ENCODE assay signal across 1 cellular context in the genomic region with DNA sequence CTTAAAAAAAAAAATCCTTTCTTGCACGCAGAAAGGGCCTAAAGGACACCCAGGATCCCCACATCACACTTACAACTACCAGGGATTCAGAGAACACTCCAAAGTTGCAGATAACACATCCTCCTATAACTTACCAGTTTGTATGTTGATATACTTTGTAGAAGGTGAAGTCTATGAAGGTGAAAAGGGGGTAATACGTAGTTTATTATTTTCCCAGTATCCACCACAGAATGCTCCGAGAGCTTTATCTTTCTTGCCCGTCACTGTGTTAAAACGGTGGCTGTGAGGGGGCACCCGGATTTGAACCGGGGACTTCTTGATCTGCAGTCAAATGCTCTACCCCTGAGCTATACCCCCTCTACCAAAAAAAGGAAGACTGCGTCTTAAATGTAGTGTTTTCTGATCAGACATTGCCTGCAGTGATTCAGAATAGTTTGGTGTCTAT.
TF ChIP-seq lines count a peak whose summit lies in the region.

No MANE protein-coding gene starts in this region.

TF ChIP-seq in WTC11, 78 proteins besides CTCF, POLR2A, EP300 and RAD21 (continued from another document and continues in another):
- TF ChIP-seq, protein P1, sequence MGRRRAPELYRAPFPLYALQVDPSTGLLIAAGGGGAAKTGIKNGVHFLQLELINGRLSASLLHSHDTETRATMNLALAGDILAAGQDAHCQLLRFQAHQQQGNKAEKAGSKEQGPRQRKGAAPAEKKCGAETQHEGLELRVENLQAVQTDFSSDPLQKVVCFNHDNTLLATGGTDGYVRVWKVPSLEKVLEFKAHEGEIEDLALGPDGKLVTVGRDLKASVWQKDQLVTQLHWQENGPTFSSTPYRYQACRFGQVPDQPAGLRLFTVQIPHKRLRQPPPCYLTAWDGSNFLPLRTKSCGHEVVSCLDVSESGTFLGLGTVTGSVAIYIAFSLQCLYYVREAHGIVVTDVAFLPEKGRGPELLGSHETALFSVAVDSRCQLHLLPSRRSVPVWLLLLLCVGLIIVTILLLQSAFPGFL (CRISPR knock-in tag; IDR thresholded peaks at IDR 0.05; ENCODE audit: borderline replicate concordance) = no peak
- TF ChIP-seq, protein P2, sequence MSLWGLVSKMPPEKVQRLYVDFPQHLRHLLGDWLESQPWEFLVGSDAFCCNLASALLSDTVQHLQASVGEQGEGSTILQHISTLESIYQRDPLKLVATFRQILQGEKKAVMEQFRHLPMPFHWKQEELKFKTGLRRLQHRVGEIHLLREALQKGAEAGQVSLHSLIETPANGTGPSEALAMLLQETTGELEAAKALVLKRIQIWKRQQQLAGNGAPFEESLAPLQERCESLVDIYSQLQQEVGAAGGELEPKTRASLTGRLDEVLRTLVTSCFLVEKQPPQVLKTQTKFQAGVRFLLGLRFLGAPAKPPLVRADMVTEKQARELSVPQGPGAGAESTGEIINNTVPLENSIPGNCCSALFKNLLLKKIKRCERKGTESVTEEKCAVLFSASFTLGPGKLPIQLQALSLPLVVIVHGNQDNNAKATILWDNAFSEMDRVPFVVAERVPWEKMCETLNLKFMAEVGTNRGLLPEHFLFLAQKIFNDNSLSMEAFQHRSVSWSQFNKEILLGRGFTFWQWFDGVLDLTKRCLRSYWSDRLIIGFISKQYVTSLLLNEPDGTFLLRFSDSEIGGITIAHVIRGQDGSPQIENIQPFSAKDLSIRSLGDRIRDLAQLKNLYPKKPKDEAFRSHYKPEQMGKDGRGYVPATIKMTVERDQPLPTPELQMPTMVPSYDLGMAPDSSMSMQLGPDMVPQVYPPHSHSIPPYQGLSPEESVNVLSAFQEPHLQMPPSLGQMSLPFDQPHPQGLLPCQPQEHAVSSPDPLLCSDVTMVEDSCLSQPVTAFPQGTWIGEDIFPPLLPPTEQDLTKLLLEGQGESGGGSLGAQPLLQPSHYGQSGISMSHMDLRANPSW (CRISPR knock-in tag; conservative IDR thresholded peaks at IDR 0.05; ENCODE audit: low read depth) = no peak
- TF ChIP-seq TP53 (CRISPR knock-in tag; IDR thresholded peaks at IDR 0.05) (no peak), CREB1 (CRISPR knock-in tag; IDR thresholded peaks at IDR 0.05) (no peak), IRF2 (CRISPR knock-in tag; IDR thresholded peaks at IDR 0.05; ENCODE audit: borderline replicate concordance, low read depth) (no peak), NFYB (CRISPR knock-in tag; conservative IDR thresholded peaks at IDR 0.05; ENCODE audit: low read depth) (no peak), GABPB1 (CRISPR knock-in tag; IDR thresholded peaks at IDR 0.05) (0 out of 2 replicates have a peak, but pooled peaks have one; percentile 24), EMX1 (CRISPR knock-in tag; IDR thresholded peaks at IDR 0.05) (0 out of 2 replicates have a peak, but pooled peaks have one; percentile 59), ZNF121 (CRISPR knock-in tag; IDR thresholded peaks at IDR 0.05) (no peak), PRRX2 (CRISPR knock-in tag; IDR thresholded peaks at IDR 0.05) (peak; percentile 81; the same call in 1 of the 2 replicates), NR1H2 (CRISPR knock-in tag; IDR thresholded peaks at IDR 0.05) (no peak), JAZF1 (CRISPR knock-in tag; IDR thresholded peaks at IDR 0.05) (no peak), MXD4 (CRISPR knock-in tag; IDR thresholded peaks at IDR 0.05; ENCODE audit: borderline replicate concordance) (no peak), TEAD1 (CRISPR knock-in tag; IDR thresholded peaks at IDR 0.05) (no peak), NR2C2 (CRISPR knock-in tag; IDR thresholded peaks at IDR 0.05) (no peak), NFE2L1 (CRISPR knock-in tag; IDR thresholded peaks at IDR 0.05) (no peak), FOXP1 (CRISPR knock-in tag; IDR thresholded peaks at IDR 0.05; ENCODE audit: borderline replicate concordance) (no peak)
- TF ChIP-seq, protein P3, sequence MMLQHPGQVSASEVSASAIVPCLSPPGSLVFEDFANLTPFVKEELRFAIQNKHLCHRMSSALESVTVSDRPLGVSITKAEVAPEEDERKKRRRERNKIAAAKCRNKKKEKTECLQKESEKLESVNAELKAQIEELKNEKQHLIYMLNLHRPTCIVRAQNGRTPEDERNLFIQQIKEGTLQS (CRISPR knock-in tag; conservative IDR thresholded peaks at IDR 0.05) = no peak
- TF ChIP-seq, protein P4, sequence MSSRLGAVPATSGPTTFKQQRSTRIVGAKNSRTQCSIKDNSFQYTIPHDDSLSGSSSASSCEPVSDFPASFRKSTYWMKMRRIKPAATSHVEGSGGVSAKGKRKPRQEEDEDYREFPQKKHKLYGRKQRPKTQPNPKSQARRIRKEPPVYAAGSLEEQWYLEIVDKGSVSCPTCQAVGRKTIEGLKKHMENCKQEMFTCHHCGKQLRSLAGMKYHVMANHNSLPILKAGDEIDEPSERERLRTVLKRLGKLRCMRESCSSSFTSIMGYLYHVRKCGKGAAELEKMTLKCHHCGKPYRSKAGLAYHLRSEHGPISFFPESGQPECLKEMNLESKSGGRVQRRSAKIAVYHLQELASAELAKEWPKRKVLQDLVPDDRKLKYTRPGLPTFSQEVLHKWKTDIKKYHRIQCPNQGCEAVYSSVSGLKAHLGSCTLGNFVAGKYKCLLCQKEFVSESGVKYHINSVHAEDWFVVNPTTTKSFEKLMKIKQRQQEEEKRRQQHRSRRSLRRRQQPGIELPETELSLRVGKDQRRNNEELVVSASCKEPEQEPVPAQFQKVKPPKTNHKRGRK (CRISPR knock-in tag; IDR thresholded peaks at IDR 0.05; ENCODE audit: borderline replicate concordance) = no peak
- TF ChIP-seq, protein P5, sequence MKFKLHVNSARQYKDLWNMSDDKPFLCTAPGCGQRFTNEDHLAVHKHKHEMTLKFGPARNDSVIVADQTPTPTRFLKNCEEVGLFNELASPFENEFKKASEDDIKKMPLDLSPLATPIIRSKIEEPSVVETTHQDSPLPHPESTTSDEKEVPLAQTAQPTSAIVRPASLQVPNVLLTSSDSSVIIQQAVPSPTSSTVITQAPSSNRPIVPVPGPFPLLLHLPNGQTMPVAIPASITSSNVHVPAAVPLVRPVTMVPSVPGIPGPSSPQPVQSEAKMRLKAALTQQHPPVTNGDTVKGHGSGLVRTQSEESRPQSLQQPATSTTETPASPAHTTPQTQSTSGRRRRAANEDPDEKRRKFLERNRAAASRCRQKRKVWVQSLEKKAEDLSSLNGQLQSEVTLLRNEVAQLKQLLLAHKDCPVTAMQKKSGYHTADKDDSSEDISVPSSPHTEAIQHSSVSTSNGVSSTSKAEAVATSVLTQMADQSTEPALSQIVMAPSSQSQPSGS (CRISPR knock-in tag; IDR thresholded peaks at IDR 0.05; ENCODE audit: borderline replicate concordance, low read depth) = no peak
- TF ChIP-seq, protein P6, sequence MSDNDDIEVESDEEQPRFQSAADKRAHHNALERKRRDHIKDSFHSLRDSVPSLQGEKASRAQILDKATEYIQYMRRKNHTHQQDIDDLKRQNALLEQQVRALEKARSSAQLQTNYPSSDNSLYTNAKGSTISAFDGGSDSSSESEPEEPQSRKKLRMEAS (CRISPR knock-in tag; IDR thresholded peaks at IDR 0.05) = no peak
- TF ChIP-seq, protein P7, sequence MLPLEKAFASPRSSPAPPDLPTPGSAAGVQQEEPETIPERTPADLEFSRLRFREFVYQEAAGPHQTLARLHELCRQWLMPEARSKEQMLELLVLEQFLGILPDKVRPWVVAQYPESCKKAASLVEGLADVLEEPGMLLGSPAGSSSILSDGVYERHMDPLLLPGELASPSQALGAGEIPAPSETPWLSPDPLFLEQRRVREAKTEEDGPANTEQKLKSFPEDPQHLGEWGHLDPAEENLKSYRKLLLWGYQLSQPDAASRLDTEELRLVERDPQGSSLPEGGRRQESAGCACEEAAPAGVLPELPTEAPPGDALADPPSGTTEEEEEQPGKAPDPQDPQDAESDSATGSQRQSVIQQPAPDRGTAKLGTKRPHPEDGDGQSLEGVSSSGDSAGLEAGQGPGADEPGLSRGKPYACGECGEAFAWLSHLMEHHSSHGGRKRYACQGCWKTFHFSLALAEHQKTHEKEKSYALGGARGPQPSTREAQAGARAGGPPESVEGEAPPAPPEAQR (CRISPR knock-in tag; IDR thresholded peaks at IDR 0.05) = no peak
- TF ChIP-seq, protein P8, sequence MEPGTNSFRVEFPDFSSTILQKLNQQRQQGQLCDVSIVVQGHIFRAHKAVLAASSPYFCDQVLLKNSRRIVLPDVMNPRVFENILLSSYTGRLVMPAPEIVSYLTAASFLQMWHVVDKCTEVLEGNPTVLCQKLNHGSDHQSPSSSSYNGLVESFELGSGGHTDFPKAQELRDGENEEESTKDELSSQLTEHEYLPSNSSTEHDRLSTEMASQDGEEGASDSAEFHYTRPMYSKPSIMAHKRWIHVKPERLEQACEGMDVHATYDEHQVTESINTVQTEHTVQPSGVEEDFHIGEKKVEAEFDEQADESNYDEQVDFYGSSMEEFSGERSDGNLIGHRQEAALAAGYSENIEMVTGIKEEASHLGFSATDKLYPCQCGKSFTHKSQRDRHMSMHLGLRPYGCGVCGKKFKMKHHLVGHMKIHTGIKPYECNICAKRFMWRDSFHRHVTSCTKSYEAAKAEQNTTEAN (CRISPR knock-in tag; IDR thresholded peaks at IDR 0.05) = no peak
- TF ChIP-seq, protein P9, sequence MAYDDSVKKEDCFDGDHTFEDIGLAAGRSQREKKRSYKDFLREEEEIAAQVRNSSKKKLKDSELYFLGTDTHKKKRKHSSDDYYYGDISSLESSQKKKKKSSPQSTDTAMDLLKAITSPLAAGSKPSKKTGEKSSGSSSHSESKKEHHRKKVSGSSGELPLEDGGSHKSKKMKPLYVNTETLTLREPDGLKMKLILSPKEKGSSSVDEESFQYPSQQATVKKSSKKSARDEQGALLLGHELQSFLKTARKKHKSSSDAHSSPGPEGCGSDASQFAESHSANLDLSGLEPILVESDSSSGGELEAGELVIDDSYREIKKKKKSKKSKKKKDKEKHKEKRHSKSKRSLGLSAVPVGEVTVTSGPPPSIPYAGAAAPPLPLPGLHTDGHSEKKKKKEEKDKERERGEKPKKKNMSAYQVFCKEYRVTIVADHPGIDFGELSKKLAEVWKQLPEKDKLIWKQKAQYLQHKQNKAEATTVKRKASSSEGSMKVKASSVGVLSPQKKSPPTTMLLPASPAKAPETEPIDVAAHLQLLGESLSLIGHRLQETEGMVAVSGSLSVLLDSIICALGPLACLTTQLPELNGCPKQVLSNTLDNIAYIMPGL (CRISPR knock-in tag; IDR thresholded peaks at IDR 0.05) = no peak
- TF ChIP-seq, protein P10, sequence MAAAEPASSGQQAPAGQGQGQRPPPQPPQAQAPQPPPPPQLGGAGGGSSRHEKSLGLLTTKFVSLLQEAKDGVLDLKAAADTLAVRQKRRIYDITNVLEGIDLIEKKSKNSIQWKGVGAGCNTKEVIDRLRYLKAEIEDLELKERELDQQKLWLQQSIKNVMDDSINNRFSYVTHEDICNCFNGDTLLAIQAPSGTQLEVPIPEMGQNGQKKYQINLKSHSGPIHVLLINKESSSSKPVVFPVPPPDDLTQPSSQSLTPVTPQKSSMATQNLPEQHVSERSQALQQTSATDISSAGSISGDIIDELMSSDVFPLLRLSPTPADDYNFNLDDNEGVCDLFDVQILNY (CRISPR knock-in tag; IDR thresholded peaks at IDR 0.05) = no peak
- TF ChIP-seq, protein P11, sequence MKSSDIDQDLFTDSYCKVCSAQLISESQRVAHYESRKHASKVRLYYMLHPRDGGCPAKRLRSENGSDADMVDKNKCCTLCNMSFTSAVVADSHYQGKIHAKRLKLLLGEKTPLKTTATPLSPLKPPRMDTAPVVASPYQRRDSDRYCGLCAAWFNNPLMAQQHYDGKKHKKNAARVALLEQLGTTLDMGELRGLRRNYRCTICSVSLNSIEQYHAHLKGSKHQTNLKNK (CRISPR knock-in tag; IDR thresholded peaks at IDR 0.05) = no peak
- TF ChIP-seq, protein P12, sequence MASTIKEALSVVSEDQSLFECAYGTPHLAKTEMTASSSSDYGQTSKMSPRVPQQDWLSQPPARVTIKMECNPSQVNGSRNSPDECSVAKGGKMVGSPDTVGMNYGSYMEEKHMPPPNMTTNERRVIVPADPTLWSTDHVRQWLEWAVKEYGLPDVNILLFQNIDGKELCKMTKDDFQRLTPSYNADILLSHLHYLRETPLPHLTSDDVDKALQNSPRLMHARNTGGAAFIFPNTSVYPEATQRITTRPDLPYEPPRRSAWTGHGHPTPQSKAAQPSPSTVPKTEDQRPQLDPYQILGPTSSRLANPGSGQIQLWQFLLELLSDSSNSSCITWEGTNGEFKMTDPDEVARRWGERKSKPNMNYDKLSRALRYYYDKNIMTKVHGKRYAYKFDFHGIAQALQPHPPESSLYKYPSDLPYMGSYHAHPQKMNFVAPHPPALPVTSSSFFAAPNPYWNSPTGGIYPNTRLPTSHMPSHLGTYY (CRISPR knock-in tag; IDR thresholded peaks at IDR 0.05) = no peak
- TF ChIP-seq, protein P13, sequence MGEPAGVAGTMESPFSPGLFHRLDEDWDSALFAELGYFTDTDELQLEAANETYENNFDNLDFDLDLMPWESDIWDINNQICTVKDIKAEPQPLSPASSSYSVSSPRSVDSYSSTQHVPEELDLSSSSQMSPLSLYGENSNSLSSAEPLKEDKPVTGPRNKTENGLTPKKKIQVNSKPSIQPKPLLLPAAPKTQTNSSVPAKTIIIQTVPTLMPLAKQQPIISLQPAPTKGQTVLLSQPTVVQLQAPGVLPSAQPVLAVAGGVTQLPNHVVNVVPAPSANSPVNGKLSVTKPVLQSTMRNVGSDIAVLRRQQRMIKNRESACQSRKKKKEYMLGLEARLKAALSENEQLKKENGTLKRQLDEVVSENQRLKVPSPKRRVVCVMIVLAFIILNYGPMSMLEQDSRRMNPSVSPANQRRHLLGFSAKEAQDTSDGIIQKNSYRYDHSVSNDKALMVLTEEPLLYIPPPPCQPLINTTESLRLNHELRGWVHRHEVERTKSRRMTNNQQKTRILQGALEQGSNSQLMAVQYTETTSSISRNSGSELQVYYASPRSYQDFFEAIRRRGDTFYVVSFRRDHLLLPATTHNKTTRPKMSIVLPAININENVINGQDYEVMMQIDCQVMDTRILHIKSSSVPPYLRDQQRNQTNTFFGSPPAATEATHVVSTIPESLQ (CRISPR knock-in tag; IDR thresholded peaks at IDR 0.05) = no peak
- TF ChIP-seq, protein P14, sequence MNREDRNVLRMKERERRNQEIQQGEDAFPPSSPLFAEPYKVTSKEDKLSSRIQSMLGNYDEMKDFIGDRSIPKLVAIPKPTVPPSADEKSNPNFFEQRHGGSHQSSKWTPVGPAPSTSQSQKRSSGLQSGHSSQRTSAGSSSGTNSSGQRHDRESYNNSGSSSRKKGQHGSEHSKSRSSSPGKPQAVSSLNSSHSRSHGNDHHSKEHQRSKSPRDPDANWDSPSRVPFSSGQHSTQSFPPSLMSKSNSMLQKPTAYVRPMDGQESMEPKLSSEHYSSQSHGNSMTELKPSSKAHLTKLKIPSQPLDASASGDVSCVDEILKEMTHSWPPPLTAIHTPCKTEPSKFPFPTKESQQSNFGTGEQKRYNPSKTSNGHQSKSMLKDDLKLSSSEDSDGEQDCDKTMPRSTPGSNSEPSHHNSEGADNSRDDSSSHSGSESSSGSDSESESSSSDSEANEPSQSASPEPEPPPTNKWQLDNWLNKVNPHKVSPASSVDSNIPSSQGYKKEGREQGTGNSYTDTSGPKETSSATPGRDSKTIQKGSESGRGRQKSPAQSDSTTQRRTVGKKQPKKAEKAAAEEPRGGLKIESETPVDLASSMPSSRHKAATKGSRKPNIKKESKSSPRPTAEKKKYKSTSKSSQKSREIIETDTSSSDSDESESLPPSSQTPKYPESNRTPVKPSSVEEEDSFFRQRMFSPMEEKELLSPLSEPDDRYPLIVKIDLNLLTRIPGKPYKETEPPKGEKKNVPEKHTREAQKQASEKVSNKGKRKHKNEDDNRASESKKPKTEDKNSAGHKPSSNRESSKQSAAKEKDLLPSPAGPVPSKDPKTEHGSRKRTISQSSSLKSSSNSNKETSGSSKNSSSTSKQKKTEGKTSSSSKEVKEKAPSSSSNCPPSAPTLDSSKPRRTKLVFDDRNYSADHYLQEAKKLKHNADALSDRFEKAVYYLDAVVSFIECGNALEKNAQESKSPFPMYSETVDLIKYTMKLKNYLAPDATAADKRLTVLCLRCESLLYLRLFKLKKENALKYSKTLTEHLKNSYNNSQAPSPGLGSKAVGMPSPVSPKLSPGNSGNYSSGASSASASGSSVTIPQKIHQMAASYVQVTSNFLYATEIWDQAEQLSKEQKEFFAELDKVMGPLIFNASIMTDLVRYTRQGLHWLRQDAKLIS (CRISPR knock-in tag; IDR thresholded peaks at IDR 0.05; ENCODE audit: borderline replicate concordance) = no peak
